Comparison of ENCODE assay signal across 1 cellular context in genomic region chr18:76256897-76257500, GRCh38.
TF ChIP-seq lines count a peak whose summit lies in the region.

No MANE protein-coding gene starts in this region.

TF ChIP-seq in GM12878, 131 proteins besides CTCF, POLR2A, EP300 and RAD21 (continued from another document):
- TF ChIP-seq ZNF592 (IDR thresholded peaks at IDR 0.05), result no peak
- TF ChIP-seq ZNF217 (IDR thresholded peaks at IDR 0.05), result no peak
- TF ChIP-seq WRNIP1 (IDR thresholded peaks at IDR 0.05; ENCODE audit: borderline replicate concordance, low read depth, low read length), result no peak
- TF ChIP-seq ZNF24 (IDR thresholded peaks at IDR 0.05), result no peak
- no peak for TF ChIP-seq CREB1 (IDR thresholded peaks at IDR 0.05; ENCODE audit: low read depth)
- no peak for TF ChIP-seq RFX5 (IDR thresholded peaks at IDR 0.05; ENCODE audit: low read depth, low read length)
- no peak for TF ChIP-seq GATAD2B (conservative IDR thresholded peaks at IDR 0.05; ENCODE audit: low read depth)
- TF ChIP-seq ATF2 (IDR thresholded peaks at IDR 0.05; ENCODE audit: low read length), result no peak
- no peak for TF ChIP-seq TBL1XR1 (IDR thresholded peaks at IDR 0.05; ENCODE audit: low read depth, low read length)
- TF ChIP-seq MTA3 (IDR thresholded peaks at IDR 0.05; ENCODE audit: borderline replicate concordance, low read length), result no peak
- no peak for TF ChIP-seq ZBTB11 (CRISPR knock-in tag; IDR thresholded peaks at IDR 0.05)
- no peak for TF ChIP-seq BCL3 (IDR thresholded peaks at IDR 0.05; ENCODE audit: borderline replicate concordance, insufficient read depth, low read depth, low read length, poor library complexity, severe bottlenecking)
- TF ChIP-seq RUNX3 (IDR thresholded peaks at IDR 0.05; ENCODE audit: low read length), result no peak
- TF ChIP-seq EGR1 (IDR thresholded peaks at IDR 0.05; ENCODE audit: borderline replicate concordance in 1 of 2, low read depth in 2 of 2, low read length in 2 of 2), result no peak
- TF ChIP-seq TARDBP (IDR thresholded peaks at IDR 0.05; ENCODE audit: borderline replicate concordance), result no peak
- no peak for TF ChIP-seq CBX3 (IDR thresholded peaks at IDR 0.05; ENCODE audit: borderline replicate concordance, low read depth)
